8 cellular contexts compared by ENCODE assay signal in genomic region chr19:1249298-1249989, GRCh38. TPM values are rescaled to one million over a fixed set of nuclear protein-coding genes. Genes with fewer than 3 reads are reported as not detected.
DNase-seq lines count a peak whose midpoint lies in the region; ATAC-seq and TF ChIP-seq lines count a peak whose summit lies in the region.

No MANE protein-coding gene starts in this region.

- 0 to 1% methylated on average over 54 to 102 of the region's 102 CpGs for WGBS in aorta, 2 donors

- no peak for TF ChIP-seq CTCF in GM13976 (IDR thresholded peaks at IDR 0.05; ENCODE audit: borderline replicate concordance, control extremely low read depth, extremely low read depth, insufficient read depth, missing control alignments)
- TF ChIP-seq CTCF in ascending aorta (IDR thresholded peaks at IDR 0.05) = no peak

- H3K4me1 ChIP-seq in ascending aorta (peaks cover 32 to 45% of the 10 kb centered on the region in 2 donors), aorta (ENCODE audit: control insufficient read depth in 1 of 2, insufficient read depth in 2 of 2, low read length in 2 of 2) (no peaks in the 10 kb centered on the region)

- ATAC-seq in HG02885 (IDR thresholded peaks at IDR 0.05; ENCODE audit: poor library complexity, unreplicated experiment) (peak; percentile 58), aorta (ENCODE audit: low FRiP score) (peak; percentile 36)

- H3K4me3 ChIP-seq in ascending aorta (peak overlapping the region; percentile 95), aorta (ENCODE audit: low read length in 2 of 2) (peak overlapping the region; percentile 87 to 93)

- no peaks in the 10 kb centered on the region for H3K9me3 ChIP-seq in ascending aorta
- no peaks in the 10 kb centered on the region for H3K9me3 ChIP-seq in aorta (ENCODE audit: control insufficient read depth, low read length)

- H3K36me3 ChIP-seq in ascending aorta (peaks cover 14 to 26% of the 10 kb centered on the region in 2 donors), aorta (ENCODE audit: control insufficient read depth in 1 of 2, insufficient read depth in 2 of 2, low read length in 1 of 2) (no peaks in the 10 kb centered on the region)

- H3K27me3 ChIP-seq in ascending aorta (no peaks in the 10 kb centered on the region), aorta (ENCODE audit: control insufficient read depth in 1 of 2, insufficient read depth in 2 of 2, low read length in 1 of 2) (peaks cover 0 to 2% of the 10 kb centered on the region in 2 donors)

- DNase-seq in GM13976 (ENCODE audit: low spot score) = peak; percentile 96
- DNase-seq in NCI-H1930 (lab: John Stamatoyannopoulos, UW) = peak; percentile 77 to 82
- peak; percentile 90 to 98 (median 92) for DNase-seq in T-helper 2 cell
- DNase-seq in ascending aorta (ENCODE audit: low spot score in 2 of 2) = peak; percentile 91 to 98
- DNase-seq in hepatic stellate cell (ENCODE audit: low spot score) = peak; percentile 90
- peak; percentile 94 for DNase-seq in retina
- peak; percentile 96 for DNase-seq in aorta

- in situ Hi-C loops in GM13976 (cut with MboI; ENCODE audit: low sequenced_read_pairs, unreplicated experiment) = no loop called here

- intact Hi-C loops in ascending aorta (cut with DNase I) = loop anchor here (1.0 to 10.0 kb wide), 2 partner anchors 20 to 325 kb away; partner anchors contain the start of genes ARID3A and CIRBP
- intact Hi-C loops in aorta (cut with DNase I) = loop anchor here in 1 of 2 donors (1.0 kb wide), 1 partner anchor 20 kb away; the partner anchor contains the start of gene CIRBP

- H3K27ac ChIP-seq in ascending aorta (peak overlapping the region; percentile 94 to 99), aorta (ENCODE audit: low read depth in 1 of 2, low read length in 2 of 2) (peak overlapping the region; percentile 92 to 94)

RNA-seq across cellular contexts. Expression of gene MIDN, which starts 1.1 kb away (rescaled TPM):
- total RNA-seq in ascending aorta (307 TPM), aorta (100 to 1,000 TPM; 112 to 121 TPM)
- 10 to 100 TPM; 11.8 to 27.4 TPM for polyA plus RNA-seq in aorta

RNA-seq across cellular contexts. Expression of gene ATP5F1D, which starts 7.9 kb away (rescaled TPM):
- total RNA-seq in ascending aorta (232 TPM), aorta (100 to 1,000 TPM in 1 of 2 donors, 10 to 100 TPM in 1; 92.8 to 102 TPM)
- 100 to 1,000 TPM; 131 to 164 TPM for polyA plus RNA-seq in aorta

RNA-seq across cellular contexts. Expression of gene CBARP, which starts 11.6 kb away (rescaled TPM):
- total RNA-seq in ascending aorta (1.9 TPM), aorta (1 to 10 TPM; 3.0 to 3.7 TPM)
- 1 to 10 TPM in 1 of 2 donors, under 1 TPM in 1; 0.88 to 1.1 TPM for polyA plus RNA-seq in aorta

RNA-seq across cellular contexts. Expression of gene CIRBP, which starts 19.7 kb away (rescaled TPM):
- total RNA-seq in ascending aorta (442 TPM), aorta (100 to 1,000 TPM; 391 to 397 TPM)
- 1,000 to 10,000 TPM in 1 of 2 donors, 100 to 1,000 TPM in 1; 252 to 1,634 TPM for polyA plus RNA-seq in aorta

RNA-seq across cellular contexts. Expression of gene FAM174C, which starts 25.9 kb away (rescaled TPM):
- total RNA-seq in ascending aorta (156 TPM), aorta (10 to 100 TPM; 21.9 to 23.3 TPM)
- polyA plus RNA-seq in aorta = 10 to 100 TPM; 43.8 to 68.8 TPM

Comparison
In these comparisons a context has a peak if more than half of its experiments do, and no peak if none do; other contexts are left out.
1. Peak in every context shown above with its lines: DNase-seq, ATAC-seq, H3K4me3 ChIP-seq and H3K27ac ChIP-seq.